In genomic region chr7:47965456-47965855, GRCh38 we compare ENCODE assay signal across 1 cellular context.
TF ChIP-seq lines count a peak whose summit lies in the region.

No MANE protein-coding gene starts in this region.

TF ChIP-seq in GM12878, 131 proteins besides CTCF, POLR2A, EP300 and RAD21:
- TF ChIP-seq ZBED1 (IDR thresholded peaks at IDR 0.05; ENCODE audit: borderline replicate concordance) (no peak), SMC3 (IDR thresholded peaks at IDR 0.05; ENCODE audit: borderline replicate concordance, low read length) (no peak), NR2F1 (conservative IDR thresholded peaks at IDR 0.05) (no peak), RELB (IDR thresholded peaks at IDR 0.05; ENCODE audit: low read depth) (no peak), BCLAF1 (IDR thresholded peaks at IDR 0.05) (no peak), SRF (IDR thresholded peaks at IDR 0.05; ENCODE audit: low read depth in 2 of 2, low read length in 2 of 2) (no peak), IKZF1 (conservative IDR thresholded peaks at IDR 0.05) (no peak), USF1 (IDR thresholded peaks at IDR 0.05; ENCODE audit: borderline replicate concordance, extremely low read length, insufficient read depth, low read depth, low read length) (no peak), ZNF384 (IDR thresholded peaks at IDR 0.05; ENCODE audit: borderline replicate concordance, low read depth, low read length) (no peak), RELA (IDR thresholded peaks at IDR 0.05; ENCODE audit: borderline replicate concordance, partially characterized antibody) (no peak), E2F8 (IDR thresholded peaks at IDR 0.05; ENCODE audit: low read depth, partially characterized antibody) (no peak), SUPT20H (IDR thresholded peaks at IDR 0.05; ENCODE audit: borderline replicate concordance, control insufficient read depth, low read depth, low read length) (no peak), CHD1 (IDR thresholded peaks at IDR 0.05; ENCODE audit: low read depth, low read length) (no peak), MTA2 (IDR thresholded peaks at IDR 0.05; ENCODE audit: low read depth) (no peak), SKIL (IDR thresholded peaks at IDR 0.05; ENCODE audit: low read depth, poor library complexity, severe bottlenecking) (no peak)
TF ChIP-seq in GM12878: peak in this region for 0.
